In genomic region chr12:47837190-47838171, GRCh38 we compare ENCODE assay signal across 8 cellular contexts. TPM values are rescaled to one million over a fixed set of nuclear protein-coding genes. Genes with fewer than 3 reads are reported as not detected.
DNase-seq lines count a peak whose midpoint lies in the region; ATAC-seq, FAIRE-seq and TF ChIP-seq lines count a peak whose summit lies in the region.

No MANE protein-coding gene starts in this region.

- TF ChIP-seq CTCF in AG04450 (IDR thresholded peaks at IDR 0.05; ENCODE audit: low read depth, low read length) (peak; percentile 85), colonic mucosa (IDR thresholded peaks at IDR 0.05) (peak; percentile 93), HepG2 (CRISPR knock-in tag; IDR thresholded peaks at IDR 0.05) (peak; percentile 84)

- no peak overlapping the region for H3K4me3 ChIP-seq in AG04450 (ENCODE audit: low read depth, low read length)
- no peak overlapping the region for H3K4me3 ChIP-seq in colonic mucosa
- no peak overlapping the region for H3K4me3 ChIP-seq in HepG2 (replicated peaks in 1 of 3; ENCODE audit: insufficient read depth in 1 of 3, low read depth in 2 of 3, low read length in 3 of 3)

- no peak overlapping the region for H3K4me3 Mint-ChIP-seq in stimulated activated naive B cell treated with anti-CD40 and anti-IgM and Interleukin-4, amounts not matched to agents 10 μg/mL and 1 μg/mL and 100 μg/mL, for 72 hours

- peaks cover 40 to 52% of the 10 kb centered on the region in 2 donors for H3K4me1 Mint-ChIP-seq in stimulated activated naive B cell treated with anti-CD40 and anti-IgM and Interleukin-4, amounts not matched to agents 10 μg/mL and 1 μg/mL and 100 μg/mL, for 72 hours

- no peaks in the 10 kb centered on the region for H3K36me3 ChIP-seq in colonic mucosa
- H3K36me3 ChIP-seq in HepG2 (replicated peaks in 1 of 2; ENCODE audit: control insufficient read depth in 1 of 2, insufficient read depth in 2 of 2, low read length in 2 of 2): no peaks in the 10 kb centered on the region

- H3K9me3 ChIP-seq in AG04450 (ENCODE audit: control insufficient read depth, insufficient read depth, low read length) (no peaks in the 10 kb centered on the region), colonic mucosa (no peaks in the 10 kb centered on the region), HepG2 (ENCODE audit: low read length) (no peaks in the 10 kb centered on the region)

- no peaks in the 10 kb centered on the region for H4K20me1 ChIP-seq in HepG2 (ENCODE audit: insufficient read depth, low read length)

- H3K79me2 ChIP-seq in HepG2 (ENCODE audit: insufficient read depth, low read length): no peaks in the 10 kb centered on the region

- H3K27ac ChIP-seq in AG04450 (ENCODE audit: low read depth, low read length) (no peak overlapping the region), colonic mucosa (no peak overlapping the region), HepG2 (ENCODE audit: extremely low read length, insufficient read depth, low read length) (no peak overlapping the region)

- H3K4me1 ChIP-seq in colonic mucosa (no peaks in the 10 kb centered on the region), HepG2 (ENCODE audit: insufficient read depth, low read length) (no peaks in the 10 kb centered on the region; the same call in 1 of the 2 replicates)

- H3K9ac ChIP-seq in colonic mucosa (ENCODE audit: low read depth in 2 of 2, low read length in 2 of 2) (no peak overlapping the region), HepG2 (ENCODE audit: insufficient read depth, low read depth, low read length) (no peak overlapping the region)

- TF ChIP-seq EP300 in HepG2 (IDR thresholded peaks at IDR 0.05; ENCODE audit: low read depth in 2 of 2, low read length in 2 of 2) (no peak), HepG2 (CRISPR knock-in tag; IDR thresholded peaks at IDR 0.05; ENCODE audit: borderline replicate concordance) (no peak)

- no peak overlapping the region for H3K27ac Mint-ChIP-seq in stimulated activated naive B cell treated with anti-CD40 and anti-IgM and Interleukin-4, amounts not matched to agents 10 μg/mL and 1 μg/mL and 100 μg/mL, for 72 hours

- no peaks in the 10 kb centered on the region for H3K27me3 Mint-ChIP-seq in stimulated activated naive B cell treated with anti-CD40 and anti-IgM and Interleukin-4, amounts not matched to agents 10 μg/mL and 1 μg/mL and 100 μg/mL, for 72 hours

- peak; percentile 89 for FAIRE-seq in HepG2 (lab: Jason Lieb, UNC)

- H3K36me3 Mint-ChIP-seq in stimulated activated naive B cell treated with anti-CD40 and anti-IgM and Interleukin-4, amounts not matched to agents 10 μg/mL and 1 μg/mL and 100 μg/mL, for 72 hours: peaks cover 0 to 4% of the 10 kb centered on the region in 2 donors

- intact Hi-C loops in colonic mucosa (cut with DNase I): loop anchor here (2.0 to 5.0 kb wide), 3 partner anchors 35 to 121 kb away; no protein-coding TSS in a partner anchor
- intact Hi-C loops in HepG2 (cut with micrococcal nuclease; ENCODE audit: unreplicated experiment): loop anchor here (1.0 kb wide), 6 partner anchors 17 to 122 kb away; no protein-coding TSS in a partner anchor

- peak; percentile 57; the same call in 1 of the 2 replicates for TF ChIP-seq RAD21 in HepG2 (CRISPR knock-in tag; IDR thresholded peaks at IDR 0.05)

- no peak for TF ChIP-seq POLR2A in HepG2 (IDR thresholded peaks at IDR 0.05; ENCODE audit: insufficient read depth in 1 of 2, low read depth in 2 of 2, low read length in 2 of 2)

- POLR2A ChIA-PET in AG04450 (lab: Yijun Ruan, JAX): interaction anchor here (0.8 to 2.0 kb wide), 4 partner anchors 9 to 56 kb away, joined by 3 to 14 read pairs (median 4); no protein-coding TSS in a partner anchor
- POLR2A ChIA-PET in HepG2 (lab: Yijun Ruan, JAX): interaction anchor here (1.0 to 1.5 kb wide), 2 partner anchors 17 to 20 kb away, joined by 5 to 7 read pairs; no protein-coding TSS in a partner anchor

- BruUV-seq in HepG2 (replicated peaks; lab: Mats Ljungman, UMichigan): no TSS peak

- H3K4me2 ChIP-seq in HepG2 (ENCODE audit: low read depth, low read length): no peak overlapping the region

- ATAC-seq in HepG2 (peak; percentile 73), GM21737 (IDR thresholded peaks at IDR 0.05; ENCODE audit: unreplicated experiment) (no peak)
- peak; percentile 34 to 41 for ATAC-seq in stimulated activated naive B cell treated with anti-CD40 and anti-IgM and Interleukin-4, amounts not matched to agents 10 μg/mL and 1 μg/mL and 100 μg/mL, for 72 hours (replicated peaks)

- DNase-seq in AG04450 (ENCODE audit: low read depth, low spot score): no peak
- peak; percentile 58 for DNase-seq in GM19238 (ENCODE audit: insufficient read length, low spot score)
- DNase-seq in NCI-H2107 treated with DMSO at 0.1 percent for 48 hours (lab: John Stamatoyannopoulos, UW; ENCODE audit: unreplicated experiment): peak; percentile 57
- DNase-seq in activated CD4-positive, alpha-beta T cell treated with anti-CD3 and anti-CD28 coated beads for 1 hour: peak; percentile 55
- peak; percentile 73 for DNase-seq in colonic mucosa
- DNase-seq in HepG2 (ENCODE audit: low spot score): peak; percentile 54
- DNase-seq in stimulated activated naive B cell treated with anti-CD40 and anti-IgM and Interleukin-4, amounts not matched to agents 10 μg/mL and 1 μg/mL and 100 μg/mL, for 72 hours: no peak

- H3K27me3 ChIP-seq in AG04450 (ENCODE audit: control insufficient read depth, insufficient read depth, low read length): no peaks in the 10 kb centered on the region
- no peaks in the 10 kb centered on the region for H3K27me3 ChIP-seq in colonic mucosa
- H3K27me3 ChIP-seq in HepG2 (ENCODE audit: control insufficient read depth in 1 of 2, insufficient read depth in 2 of 2, low read length in 2 of 2): peaks cover 6 to 11% of the 10 kb centered on the region in 2 experiments; a peak in 3 of 5 replicates

- H2AFZ ChIP-seq in HepG2 (ENCODE audit: low read length): no peak overlapping the region

- CTCF ChIA-PET in AG04450 (lab: Charles Lee) (interaction anchor here (1.0 to 8.4 kb wide), 41 partner anchors 9 to 327 kb away, joined by 3 to 104 read pairs (median 9); partner anchors contain the start of genes ENDOU, HDAC7, RAPGEF3 and RPAP3), HepG2 (lab: Yijun Ruan, JAX; ENCODE audit: low intra/inter-chr PET ratio, low total read pairs) (interaction anchor here (0.6 to 2.9 kb wide), 8 partner anchors 16 to 122 kb away, joined by 3 to 33 read pairs (median 8); partner anchors contain the start of gene RAPGEF3)

- H3K9me3 Mint-ChIP-seq in stimulated activated naive B cell treated with anti-CD40 and anti-IgM and Interleukin-4, amounts not matched to agents 10 μg/mL and 1 μg/mL and 100 μg/mL, for 72 hours: no peaks in the 10 kb centered on the region

- WGBS in HepG2 (ENCODE audit: low lambda C conversion rate): 31% methylated on average over 13 of the region's 13 CpGs

- in situ Hi-C loops in HepG2 (cut with HindIII; ENCODE audit: extremely low pct_ligation_motif_present, low pct_unique_long_range_greater_than_20kb): loop anchor here (5.0 kb wide), 2 partner anchors 50 to 120 kb away; no protein-coding TSS in a partner anchor

TF ChIP-seq in HepG2, 621 proteins besides CTCF, POLR2A, EP300 and RAD21 (continues in another document):
- TF ChIP-seq ZKSCAN1 (IDR thresholded peaks at IDR 0.05; ENCODE audit: low read length) (0 out of 2 replicates have a peak, but pooled peaks have one; percentile 21), XRCC5 (optimal IDR thresholded peaks at IDR 0.05; ENCODE audit: low read length) (peak; percentile 21)
- TF ChIP-seq, protein P1, sequence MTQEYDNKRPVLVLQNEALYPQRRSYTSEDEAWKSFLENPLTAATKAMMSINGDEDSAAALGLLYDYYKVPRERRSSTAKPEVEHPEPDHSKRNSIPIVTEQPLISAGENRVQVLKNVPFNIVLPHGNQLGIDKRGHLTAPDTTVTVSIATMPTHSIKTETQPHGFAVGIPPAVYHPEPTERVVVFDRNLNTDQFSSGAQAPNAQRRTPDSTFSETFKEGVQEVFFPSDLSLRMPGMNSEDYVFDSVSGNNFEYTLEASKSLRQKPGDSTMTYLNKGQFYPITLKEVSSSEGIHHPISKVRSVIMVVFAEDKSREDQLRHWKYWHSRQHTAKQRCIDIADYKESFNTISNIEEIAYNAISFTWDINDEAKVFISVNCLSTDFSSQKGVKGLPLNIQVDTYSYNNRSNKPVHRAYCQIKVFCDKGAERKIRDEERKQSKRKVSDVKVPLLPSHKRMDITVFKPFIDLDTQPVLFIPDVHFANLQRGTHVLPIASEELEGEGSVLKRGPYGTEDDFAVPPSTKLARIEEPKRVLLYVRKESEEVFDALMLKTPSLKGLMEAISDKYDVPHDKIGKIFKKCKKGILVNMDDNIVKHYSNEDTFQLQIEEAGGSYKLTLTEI (CRISPR knock-in tag; conservative IDR thresholded peaks at IDR 0.05): no peak

RNA-seq across cellular contexts. Expression of gene HDAC7, which starts 17.8 kb away (rescaled TPM):
- polyA plus RNA-seq in AG04450 (2011; rRNA removed): 17.1 and 22.1 TPM in 2 replicates
- polyA minus RNA-seq in AG04450 (2011; rRNA and poly(A)+ RNA removed): 22.5 and 25.5 TPM in 2 replicates
- 10 to 100 TPM; 27.3 to 29.7 TPM for total RNA-seq in colonic mucosa
- 3.7 and 4.6 TPM in 2 replicates for total RNA-seq in HepG2 (2016; rRNA removed; fragmentation: Illumina TruSeq; extraction: Trizol)
- total RNA-seq in HepG2 (2016; cell fraction: cytosol; rRNA removed; fragmentation: Illumina TruSeq; extraction: Trizol; ENCODE audit: low read depth): 1.5 and 2.7 TPM in 2 replicates
- 3.3 and 5.0 TPM in 2 replicates for total RNA-seq in HepG2 (2016; cell fraction: insoluble cytoplasmic fraction; rRNA removed; fragmentation: Illumina TruSeq; extraction: Trizol)
- total RNA-seq in HepG2 (2016; cell fraction: membrane; rRNA removed; fragmentation: Illumina TruSeq; extraction: Trizol): 4.5 and 5.3 TPM in 2 replicates
- 5.2 and 5.6 TPM in 2 replicates for total RNA-seq in HepG2 (2016; cell fraction: nucleus; rRNA removed; fragmentation: Illumina TruSeq; extraction: Trizol)
- polyA plus RNA-seq in HepG2 (2011; rRNA removed): 8.5 and 10.8 TPM in 2 replicates
- 3.4 and 5.9 TPM in 2 replicates for polyA plus RNA-seq in HepG2 (2011; cell fraction: cytosol; rRNA removed)
- 44.6 and 61.9 TPM in 2 replicates for polyA plus RNA-seq in HepG2 (2011; cell fraction: nucleus; rRNA removed)
- 3.9 and 6.2 TPM in 2 replicates for polyA plus RNA-seq in HepG2 (2012)
- polyA plus RNA-seq in HepG2 (2016; cell fraction: cytosol; fragmentation: Illumina TruSeq; extraction: Trizol; ENCODE audit: low read depth): 1.6 and 1.8 TPM in 2 replicates
- 7.3 and 8.0 TPM in 2 replicates for polyA plus RNA-seq in HepG2 (2016; cell fraction: insoluble cytoplasmic fraction; fragmentation: Illumina TruSeq; extraction: Trizol; ENCODE audit: low read depth)
- 5.0 and 6.0 TPM in 2 replicates for polyA plus RNA-seq in HepG2 (2016; cell fraction: membrane; fragmentation: Illumina TruSeq; extraction: Trizol; ENCODE audit: low read depth)
- polyA plus RNA-seq in HepG2 (2016; cell fraction: nucleus; fragmentation: Illumina TruSeq; extraction: Trizol; ENCODE audit: insufficient read depth, low read depth): 15.8 and 16.2 TPM in 2 replicates
- polyA minus RNA-seq in HepG2 (2011; rRNA and poly(A)+ RNA removed; ENCODE audit: low replicate concordance): 11.8 and 35.8 TPM in 2 replicates
- 2.3 and 4.6 TPM in 2 replicates for polyA minus RNA-seq in HepG2 (2011; cell fraction: cytosol; rRNA and poly(A)+ RNA removed)
- polyA minus RNA-seq in HepG2 (2011; cell fraction: nucleus; rRNA and poly(A)+ RNA removed): 6.8 and 9.5 TPM in 2 replicates

Comparison
In these comparisons a context has a peak if more than half of its experiments do, and no peak if none do; other contexts are left out.
1. DNase-seq: peak in GM19238 (single experiment), NCI-H2107 treated with DMSO at 0.1 percent for 48 hours (single experiment), activated CD4-positive, alpha-beta T cell treated with anti-CD3 and anti-CD28 coated beads for 1 hour (single experiment), colonic mucosa (single experiment) and HepG2 (single experiment); none in AG04450 (single experiment) and stimulated activated naive B cell treated with anti-CD40 and anti-IgM and Interleukin-4, amounts not matched to agents 10 μg/mL and 1 μg/mL and 100 μg/mL, for 72 hours (single experiment).
2. Peak in every context shown above with its lines, with median percentiles within 50 percentile points of each other: CTCF ChIP-seq.